ENCODE assay signal across 26 cellular contexts in genomic region chr6:36160147-36160760, GRCh38. TPM values are rescaled to one million over a fixed set of nuclear protein-coding genes. Genes with fewer than 3 reads are reported as not detected.
A peak's percentile ranks its signal among the peaks of the same experiment; 100 is the strongest.
DNase-seq lines count a peak whose midpoint lies in the region; ATAC-seq, FAIRE-seq and TF ChIP-seq lines count a peak whose summit lies in the region.
"Had no signal": no experiment of that assay in that cellular context is flagged by ENCODE, and none has a peak within 500 bp of the region (broad histone marks: within the 10 kb centered on the region; RNA-seq: fewer than 3 reads in every experiment).

No MANE protein-coding gene starts in this region.

- H3K4me3 ChIP-seq in astrocyte (ENCODE audit: insufficient read depth, low read depth, low read length), result no peak overlapping the region
- no peak overlapping the region for H3K4me3 ChIP-seq in fibroblast of villous mesenchyme (ENCODE audit: low read depth, low read length)
- H3K4me3 ChIP-seq in skeletal muscle cell (ENCODE audit: low read depth, low read length), result no peak overlapping the region
- no peak overlapping the region for H3K4me3 ChIP-seq in GM23338
- no peak overlapping the region for H3K4me3 ChIP-seq in HAP-1
- H3K4me3 ChIP-seq: heart right ventricle, left ventricle myocardium inferior, uterus had no signal

- DNase-seq in HCEC 1CT (peak; percentile 9), astrocyte (ENCODE audit: low read depth) (peak; percentile 64), fibroblast of villous mesenchyme (ENCODE audit: low read depth) (peak; percentile 28), skeletal muscle cell (ENCODE audit: low read depth) (peak; percentile 7), GM23338 (ENCODE audit: low spot score) (no peak), ureter (ENCODE audit: low spot score) (no peak), HAP-1 (ENCODE audit: low spot score in 2 of 2) (no peak)
- DNase-seq: activated naive CD4-positive, alpha-beta T cell treated with anti-CD3 and anti-CD28 coated beads for 36 hours; activated T-cell treated with anti-CD3 and anti-CD28 coated beads, Interleukin-2, amount 50 U/mL, for 72 hours; anterior cingulate cortex; CD4-positive, alpha-beta T cell; effector CD8-positive, alpha-beta T cell; GF-D8; heart right ventricle; left ventricle myocardium inferior; midbrain; NCI-H1092 treated with DMSO at 0.1 percent for 48 hours; NCI-H2029 treated with DMSO at 0.1 percent for 48 hours; NCI-H510A; nephron progenitor cell; posterior cingulate gyrus; stimulated activated CD4-positive, alpha-beta T cell treated with anti-CD3 and anti-CD28 coated beads, Interleukin-1b, Interleukin-23, amount 100 ng/mL, for 48 hours; uterus had no signal

- H3K27me3 Mint-ChIP-seq in astrocyte (ENCODE audit: low read depth, unreplicated experiment) (no peaks in the 10 kb centered on the region), GM23338 (ENCODE audit: insufficient read depth, low read depth, poor library complexity) (no peaks in the 10 kb centered on the region)
- H3K27me3 Mint-ChIP-seq: CD4-positive, alpha-beta T cell; stimulated activated memory B cell treated with anti-CD40 and anti-IgM and Interleukin-4, amounts not matched to agents 10 μg/mL and 1 μg/mL and 100 μg/mL, for 72 hours had no signal

- TF ChIP-seq CTCF in astrocyte (IDR thresholded peaks at IDR 0.05; ENCODE audit: insufficient read depth, low read depth, low read length) (no peak), fibroblast of villous mesenchyme (IDR thresholded peaks at IDR 0.05; ENCODE audit: insufficient read depth, low read depth, low read length) (no peak), GM23338 (conservative IDR thresholded peaks at IDR 0.05; ENCODE audit: low read depth in 2 of 2) (no peak)

- H3K4me3 Mint-ChIP-seq in astrocyte (ENCODE audit: unreplicated experiment) (no peak overlapping the region), GM23338 (no peak overlapping the region)
- H3K4me3 Mint-ChIP-seq: activated naive CD4-positive, alpha-beta T cell treated with anti-CD3 and anti-CD28 coated beads for 36 hours; activated T-cell treated with anti-CD3 and anti-CD28 coated beads, Interleukin-2, amount 50 U/mL, for 72 hours; CD4-positive, alpha-beta T cell; nephron progenitor cell; stimulated activated memory B cell treated with anti-CD40 and anti-IgM and Interleukin-4, amounts not matched to agents 10 μg/mL and 1 μg/mL and 100 μg/mL, for 72 hours; T-helper 1 cell treated with Interleukin-12 subunit alpha and Interleukin-12 subunit beta and Interleukin-4 antibody, amounts not matched to agents 30 μg/mL and 1 μg/mL, for 36 hours had no signal

- H3K4me1 Mint-ChIP-seq in astrocyte (ENCODE audit: low read depth, unreplicated experiment) (peaks cover 11% of the 10 kb centered on the region), GM23338 (0 out of 3 replicates have a peak, but pooled peaks cover 2% of the 10 kb centered on the region)
- H3K4me1 Mint-ChIP-seq: nephron progenitor cell; stimulated activated memory B cell treated with anti-CD40 and anti-IgM and Interleukin-4, amounts not matched to agents 10 μg/mL and 1 μg/mL and 100 μg/mL, for 72 hours had no signal

- H4K20me1 ChIP-seq in astrocyte (ENCODE audit: insufficient read depth, low read length), result no peaks in the 10 kb centered on the region
- no peaks in the 10 kb centered on the region for H4K20me1 ChIP-seq in GM23338 (replicated peaks; ENCODE audit: insufficient read depth)

- peak overlapping the region; percentile 92 for H3K27ac Mint-ChIP-seq in astrocyte (ENCODE audit: unreplicated experiment)
- H3K27ac Mint-ChIP-seq in GM23338, result no peak overlapping the region
- H3K27ac Mint-ChIP-seq: activated naive CD4-positive, alpha-beta T cell treated with anti-CD3 and anti-CD28 coated beads for 36 hours; activated T-cell treated with anti-CD3 and anti-CD28 coated beads, Interleukin-2, amount 50 U/mL, for 72 hours; CD4-positive, alpha-beta T cell; nephron progenitor cell; stimulated activated memory B cell treated with anti-CD40 and anti-IgM and Interleukin-4, amounts not matched to agents 10 μg/mL and 1 μg/mL and 100 μg/mL, for 72 hours; T-helper 1 cell treated with Interleukin-12 subunit alpha and Interleukin-12 subunit beta and Interleukin-4 antibody, amounts not matched to agents 30 μg/mL and 1 μg/mL, for 36 hours had no signal

- H3K36me3 ChIP-seq in astrocyte (ENCODE audit: insufficient read depth, low read length) (no peaks in the 10 kb centered on the region), GM23338 (ENCODE audit: insufficient read depth) (no peaks in the 10 kb centered on the region; the same call in 1 of the 2 replicates), HAP-1 (replicated peaks) (no peaks in the 10 kb centered on the region)
- H3K36me3 ChIP-seq: heart right ventricle, left ventricle myocardium inferior, uterus had no signal

- FAIRE-seq in astrocyte (lab: Jason Lieb, UNC), result no peak

- H2AFZ ChIP-seq in astrocyte (ENCODE audit: low read depth, low read length) (no peak overlapping the region), GM23338 (no peak overlapping the region)

- H3K9ac ChIP-seq in astrocyte (ENCODE audit: low read length), result no peak overlapping the region

- ATAC-seq in GM23338, result no peak
- ATAC-seq: activated T-cell treated with anti-CD3 and anti-CD28 coated beads, Interleukin-2, amount 50 U/mL, for 72 hours; esophagus mucosa; heart right ventricle; stimulated activated memory B cell treated with anti-CD40 and anti-IgM and Interleukin-4, amounts not matched to agents 10 μg/mL and 1 μg/mL and 100 μg/mL, for 72 hours had no signal

- H3K79me2 ChIP-seq in astrocyte (ENCODE audit: insufficient read depth, low read length) (no peaks in the 10 kb centered on the region), GM23338 (replicated peaks; ENCODE audit: insufficient read depth) (no peaks in the 10 kb centered on the region)

- H3K9me3 ChIP-seq in astrocyte (ENCODE audit: insufficient read depth, low read depth, low read length) (no peaks in the 10 kb centered on the region), HAP-1 (no peaks in the 10 kb centered on the region)
- H3K9me3 ChIP-seq: uterus had no signal

- H3K4me2 ChIP-seq in astrocyte (ENCODE audit: low read length) (no peak overlapping the region), GM23338 (no peak overlapping the region)

- H3K27me3 ChIP-seq in astrocyte (ENCODE audit: insufficient read depth, low read length) (peaks cover under 1% of the 10 kb centered on the region), GM23338 (ENCODE audit: insufficient read depth) (no peaks in the 10 kb centered on the region), HAP-1 (ENCODE audit: low read depth) (no peaks in the 10 kb centered on the region)
- H3K27me3 ChIP-seq: heart right ventricle, uterus had no signal

- H3K36me3 Mint-ChIP-seq in astrocyte (ENCODE audit: low read depth, unreplicated experiment) (no peaks in the 10 kb centered on the region), GM23338 (ENCODE audit: low read depth) (no peaks in the 10 kb centered on the region)

- no peak overlapping the region for H3K27ac ChIP-seq in astrocyte (ENCODE audit: low read depth, low read length)
- H3K27ac ChIP-seq in GM23338 (ENCODE audit: low read depth), result no peak overlapping the region
- H3K27ac ChIP-seq: heart right ventricle, left ventricle myocardium inferior, uterus had no signal

- H3F3A ChIP-seq in GM23338 (replicated peaks; ENCODE audit: low read depth), result no peaks in the 10 kb centered on the region

- H3K9me2 ChIP-seq in GM23338 (ENCODE audit: insufficient read depth), result no peaks in the 10 kb centered on the region

- H3K9me3 Mint-ChIP-seq in astrocyte (ENCODE audit: unreplicated experiment), result peaks cover 24% of the 10 kb centered on the region
- H3K9me3 Mint-ChIP-seq in GM23338, result peaks cover 13% of the 10 kb centered on the region; the same call in 2 of the 3 replicates
- H3K9me3 Mint-ChIP-seq: CD4-positive, alpha-beta T cell had no signal

- no peaks in the 10 kb centered on the region for H3K4me1 ChIP-seq in astrocyte (ENCODE audit: insufficient read depth, low read length)
- no peaks in the 10 kb centered on the region for H3K4me1 ChIP-seq in GM23338 (ENCODE audit: insufficient read depth)
- H3K4me1 ChIP-seq in HAP-1, result no peaks in the 10 kb centered on the region
- H3K4me1 ChIP-seq: heart right ventricle, left ventricle myocardium inferior, uterus had no signal

- in situ Hi-C loops in HAP-1 (cut with MboI; ENCODE audit: low sequenced_read_pairs), result no loop called here

TF ChIP-seq in GM23338, 12 proteins besides CTCF, POLR2A, EP300 and RAD21 (continues in another document):
- no peak for TF ChIP-seq ZNF114 (CRISPR knock-in tag; IDR thresholded peaks at IDR 0.05)
- no peak for TF ChIP-seq CREB1 (CRISPR knock-in tag; IDR thresholded peaks at IDR 0.05; ENCODE audit: low read depth)
- no peak for TF ChIP-seq NANOG (IDR thresholded peaks at IDR 0.05; ENCODE audit: borderline replicate concordance)
- no peak for TF ChIP-seq STAT1 (IDR thresholded peaks at IDR 0.05; ENCODE audit: unreplicated experiment)
- no peak for TF ChIP-seq ETS1 (IDR thresholded peaks at IDR 0.05)

RNA-seq across cellular contexts. Expression of gene MAPK13, which starts 29.9 kb away (rescaled TPM):
- total RNA-seq in astrocyte (4.5 and 5.8 TPM in 2 replicates), fibroblast of villous mesenchyme (8.1 and 10.8 TPM in 2 replicates), ureter (70.3 TPM)
- 7.7 and 12.3 TPM in 2 replicates for total RNA-seq in GM23338 (2014; rRNA removed; shearing (Covaris generic))
- 6.3 TPM in 2 replicates for polyA plus RNA-seq in GM23338 (2016; fragmentation: Nextera tagmentation; extraction: Ambion mirVana)

RNA-seq across cellular contexts. Expression of gene BRPF3, which starts 36.3 kb away (rescaled TPM):
- total RNA-seq in astrocyte, result 28.8 and 32.0 TPM in 2 replicates
- total RNA-seq in fibroblast of villous mesenchyme, result 19.3 and 22.5 TPM in 2 replicates
- 33.2 and 47.5 TPM in 2 replicates for total RNA-seq in GM23338 (2014; rRNA removed; shearing (Covaris generic))
- 11.3 and 11.8 TPM in 2 replicates for polyA plus RNA-seq in GM23338 (2016; fragmentation: Nextera tagmentation; extraction: Ambion mirVana)
- 31.7 TPM for total RNA-seq in ureter

Comparison
In these comparisons a context has a peak if more than half of its experiments do, and no peak if none do; other contexts are left out.
1. DNase-seq: peak in HCEC 1CT (single experiment), astrocyte (single experiment), fibroblast of villous mesenchyme (single experiment) and skeletal muscle cell (single experiment); none in GM23338 (single experiment), ureter (single experiment) and HAP-1 (0 of 2).